Comparison of ENCODE assay signal across 13 cellular contexts in genomic region chr17:69269174-69269998, GRCh38. TPM values are rescaled to one million over a fixed set of nuclear protein-coding genes. Genes with fewer than 3 reads are reported as not detected.
A peak's percentile ranks its signal among the peaks of the same experiment; 100 is the strongest.
DNase-seq lines count a peak whose midpoint lies in the region; ATAC-seq and TF ChIP-seq lines count a peak whose summit lies in the region.
"Had no signal": no experiment of that assay in that cellular context is flagged by ENCODE, and none has a peak within 500 bp of the region (broad histone marks: within the 10 kb centered on the region; RNA-seq: fewer than 3 reads in every experiment).

No MANE protein-coding gene starts in this region.

- no peaks in the 10 kb centered on the region for H3K27me3 Mint-ChIP-seq in T-helper 17 cell
- H3K27me3 Mint-ChIP-seq: brain had no signal

- in situ Hi-C loops in gastrocnemius medialis (cut with MboI; ENCODE audit: low sequenced_read_pairs in 4 of 4) (no loop called here), GM13976 (cut with MboI; ENCODE audit: low sequenced_read_pairs, unreplicated experiment) (no loop called here)

- ATAC-seq in gastrocnemius medialis (peak; percentile 80 to 89), T-helper 17 cell (no peak)
- ATAC-seq: gastroesophageal sphincter had no signal

- CTCF ChIA-PET in HEK293 (lab: Yijun Ruan, JAX), result interaction anchor here (1.0 kb wide), 1 partner anchor 126 kb away, joined by 4 read pairs; no protein-coding TSS in a partner anchor

- no peak for TF ChIP-seq POLR2A in gastrocnemius medialis (IDR thresholded peaks at IDR 0.05)

- H3K9me3 ChIP-seq in HEK293 (ENCODE audit: control insufficient read depth, insufficient read depth, low read depth, low read length) (no peaks in the 10 kb centered on the region), SK-N-MC (ENCODE audit: low read depth, low read length) (no peaks in the 10 kb centered on the region; the same call in 1 of the 2 replicates), gastrocnemius medialis (no peaks in the 10 kb centered on the region), T-helper 17 cell (ENCODE audit: control insufficient read depth, low read length, poor library complexity, severe bottlenecking) (no peaks in the 10 kb centered on the region)
- H3K9me3 ChIP-seq: gastroesophageal sphincter, uterus had no signal

- no peak overlapping the region for H3K4me3 Mint-ChIP-seq in T-helper 17 cell

- no peak overlapping the region for H3K27ac ChIP-seq in HEK293 (ENCODE audit: extremely low read depth, low read depth, low read length)
- peak overlapping the region; percentile 99 for H3K27ac ChIP-seq in SK-N-MC
- H3K27ac ChIP-seq in gastrocnemius medialis, result peak overlapping the region; percentile 32 to 70 (median 56)
- H3K27ac ChIP-seq: gastroesophageal sphincter, uterus had no signal

- no peaks in the 10 kb centered on the region for H3K36me3 Mint-ChIP-seq in T-helper 17 cell (ENCODE audit: low read depth)
- H3K36me3 Mint-ChIP-seq: brain had no signal

- H3K27ac Mint-ChIP-seq in T-helper 17 cell, result no peak overlapping the region

- DNase-seq in SK-N-MC (ENCODE audit: low read depth, low spot score), result peak; percentile 96
- peak; percentile 73 for DNase-seq in fibroblast of pulmonary artery (ENCODE audit: low read depth)
- DNase-seq in gastrocnemius medialis, result peak in 1 of 2 donors; percentile 4
- DNase-seq in germinal center (ENCODE audit: low spot score), result no peak
- no peak for DNase-seq in T-helper 17 cell
- DNase-seq in GM13976 (ENCODE audit: low spot score), result no peak
- DNase-seq: activated CD8-positive, alpha-beta memory T cell treated with anti-CD3 and anti-CD28 coated beads, Interleukin-2, amount 50 U/mL, for 4 hours; DMS 273 treated with DMSO at 0.1 percent for 48 hours; NCI-H1694 treated with DMSO at 0.1 percent for 48 hours; uterus had no signal

- H3K9ac ChIP-seq in SK-N-MC (ENCODE audit: insufficient read length), result peak overlapping the region; percentile 81

- H3K4me1 ChIP-seq in HEK293 (ENCODE audit: control insufficient read depth, insufficient read depth, low read length) (no peaks in the 10 kb centered on the region), gastrocnemius medialis (peaks cover 14 to 19% of the 10 kb centered on the region in 2 donors)
- H3K4me1 ChIP-seq: gastroesophageal sphincter, uterus had no signal

- peaks cover 0 to 3% of the 10 kb centered on the region in 2 experiments; a peak in 1 of 3 replicates for H3K36me3 ChIP-seq in HEK293 (ENCODE audit: control insufficient read depth in 2 of 2, insufficient read depth in 1 of 2, low read length in 2 of 2)
- H3K36me3 ChIP-seq in SK-N-MC (ENCODE audit: insufficient read depth, low read length), result no peaks in the 10 kb centered on the region; the same call in 1 of the 2 replicates
- H3K36me3 ChIP-seq in gastrocnemius medialis, result peaks cover 0 to 43% of the 10 kb centered on the region in 2 donors
- H3K36me3 ChIP-seq: uterus had no signal

- POLR2A ChIA-PET in HEK293 (lab: Yijun Ruan, JAX), result no interaction called here

- peaks cover 2% of the 10 kb centered on the region for H3K4me1 Mint-ChIP-seq in T-helper 17 cell
- H3K4me1 Mint-ChIP-seq: brain had no signal

- intact Hi-C loops in gastrocnemius medialis (cut with DNase I; ENCODE audit: low total_unique reads), result no loop called here

- no peaks in the 10 kb centered on the region for H3K27me3 ChIP-seq in gastrocnemius medialis
- H3K27me3 ChIP-seq: gastroesophageal sphincter, uterus had no signal

- H3K4me3 ChIP-seq in HEK293 (ENCODE audit: low read depth, low read length) (no peak overlapping the region), SK-N-MC (peak overlapping the region; percentile 69), fibroblast of pulmonary artery (replicated peaks; ENCODE audit: low read depth, low read length) (no peak overlapping the region), gastrocnemius medialis (peak overlapping the region in 1 of 4 donors; percentile 7)
- H3K4me3 ChIP-seq: gastroesophageal sphincter, uterus had no signal

- no peak for TF ChIP-seq CTCF in HEK293 (tag by site-specific recombination; IDR thresholded peaks at IDR 0.05)
- TF ChIP-seq CTCF in fibroblast of pulmonary artery (IDR thresholded peaks at IDR 0.05; ENCODE audit: low read length, missing control alignments), result no peak
- no peak for TF ChIP-seq CTCF in gastrocnemius medialis (IDR thresholded peaks at IDR 0.05 in 4 of 5, conservative IDR thresholded peaks at IDR 0.05 in 1 of 5)
- no peak for TF ChIP-seq CTCF in GM13976 (IDR thresholded peaks at IDR 0.05; ENCODE audit: borderline replicate concordance, control extremely low read depth, extremely low read depth, insufficient read depth, missing control alignments)

TF ChIP-seq in HEK293, 187 proteins besides CTCF, POLR2A, EP300 and RAD21:
- TF ChIP-seq ZNF10 (tag by site-specific recombination; IDR thresholded peaks at IDR 0.05) (peak; percentile 86), ZNF600 (tag by site-specific recombination; IDR thresholded peaks at IDR 0.05) (no peak), ZNF146 (tag by site-specific recombination; IDR thresholded peaks at IDR 0.05) (no peak)

RNA-seq across cellular contexts. Expression of gene ABCA10, which starts 40.8 kb away (rescaled TPM):
- total RNA-seq in gastrocnemius medialis, result 10 to 100 TPM in 1 of 4 donors, 1 to 10 TPM in 3; 2.6 to 39.3 (median 5.2) TPM
- total RNA-seq in T-helper 17 cell, result 1 to 10 TPM; 1.2 to 2.6 TPM

RNA-seq across cellular contexts. Expression of gene ABCA5, which starts 57.5 kb away (rescaled TPM):
- total RNA-seq in gastrocnemius medialis, result 100 to 1,000 TPM in 2 of 4 donors, 10 to 100 TPM in 2; 62.8 to 228 (median 123) TPM
- total RNA-seq in T-helper 17 cell, result 10 to 100 TPM; 38.6 to 47.6 TPM

Comparison
In these comparisons a context has a peak if more than half of its experiments do, and no peak if none do; other contexts are left out.
1. DNase-seq: peak in SK-N-MC (single experiment) and fibroblast of pulmonary artery (single experiment); none in germinal center (single experiment), T-helper 17 cell (0 of 3) and GM13976 (single experiment).